Comparison of ENCODE assay signal across 8 cellular contexts in the genomic region with DNA sequence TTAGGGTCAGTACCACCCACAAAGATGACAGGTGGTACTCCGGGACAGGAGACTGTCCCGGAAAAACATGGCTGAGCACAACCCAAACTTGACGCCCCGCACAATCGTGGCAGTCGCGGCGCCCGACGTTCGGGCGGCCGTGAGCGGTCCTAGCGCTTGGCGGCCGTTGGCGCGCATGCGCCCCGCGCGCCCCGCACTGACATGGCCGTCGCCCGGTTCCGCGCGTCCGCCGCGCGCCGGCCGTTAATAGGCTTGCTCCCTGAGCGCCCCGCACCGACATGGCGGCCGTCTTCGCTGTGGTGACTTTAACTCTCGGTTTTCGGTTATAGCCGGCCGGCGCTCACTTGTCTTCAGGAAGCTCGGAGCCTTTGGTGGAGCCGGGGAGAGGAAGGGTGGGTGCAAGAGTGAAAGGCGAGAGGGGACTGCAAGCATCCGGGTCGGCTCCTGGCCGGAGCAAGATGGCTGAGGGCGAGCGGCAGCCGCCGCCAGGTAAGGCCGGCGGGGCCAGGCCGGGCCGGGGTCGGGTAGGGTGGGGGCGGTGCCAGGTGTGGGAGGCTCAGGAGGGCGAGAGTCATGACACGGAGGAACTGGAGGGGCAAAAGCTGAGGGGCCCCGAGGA. TPM values are rescaled to one million over a fixed set of nuclear protein-coding genes. Genes with fewer than 3 reads are reported as not detected.
A peak's percentile ranks its signal among the peaks of the same experiment; 100 is the strongest.
DNase-seq lines count a peak whose midpoint lies in the region; ATAC-seq and TF ChIP-seq lines count a peak whose summit lies in the region.

A gene (plus strand): TSS at position 273 of the 619 bp plus-strand sequence. CDS start 186 bp downstream, at position 459.

- peak within 1 kb of the TSS; percentile 82 for H3K9ac ChIP-seq in DND-41 (ENCODE audit: low read depth, low read length)

- H3K4me1 ChIP-seq in DND-41 (ENCODE audit: insufficient read depth, low read length), result peaks cover 32% of the 10 kb centered on the region
- peaks cover 8% of the 10 kb centered on the region for H3K4me1 ChIP-seq in GM23338 (ENCODE audit: insufficient read depth)
- H3K4me1 ChIP-seq in SJCRH30, result peaks cover 5% of the 10 kb centered on the region; the same call in 1 of the 2 replicates
- peaks cover 19% of the 10 kb centered on the region for H3K4me1 ChIP-seq in neuron (ENCODE audit: insufficient read depth, low read length)

- peaks cover 52% of the 10 kb centered on the region for H3K79me2 ChIP-seq in DND-41 (ENCODE audit: insufficient read depth, low read length)
- peaks cover 45% of the 10 kb centered on the region for H3K79me2 ChIP-seq in GM23338 (replicated peaks; ENCODE audit: insufficient read depth)

- H2AFZ ChIP-seq in DND-41 (ENCODE audit: low read depth, low read length), result peak within 1 kb of the TSS; percentile 100
- H2AFZ ChIP-seq in GM23338, result peak within 1 kb of the TSS; percentile 95
- peak within 1 kb of the TSS; percentile 73 for H2AFZ ChIP-seq in neuron (ENCODE audit: low read depth, low read length)

- peak within 1 kb of the TSS; percentile 90 to 92 for H3K4me3 ChIP-seq in DND-41 (ENCODE audit: low read depth in 1 of 2, low read length in 2 of 2)
- peak within 1 kb of the TSS; percentile 96 for H3K4me3 ChIP-seq in GM23338
- H3K4me3 ChIP-seq in SJCRH30, result peak within 1 kb of the TSS; percentile 82
- peak within 1 kb of the TSS; percentile 91 for H3K4me3 ChIP-seq in foreskin fibroblast (ENCODE audit: low read depth in 1 of 2, low read length in 2 of 2)
- H3K4me3 ChIP-seq in neuron (ENCODE audit: low read length), result peak within 1 kb of the TSS; percentile 62

- peak within 1 kb of the TSS; percentile 98 for H3K27ac ChIP-seq in DND-41 (ENCODE audit: low read length)
- H3K27ac ChIP-seq in GM23338 (ENCODE audit: low read depth), result peak within 1 kb of the TSS; percentile 99
- peak within 1 kb of the TSS; percentile 90 for H3K27ac ChIP-seq in SJCRH30

- H3K27me3 ChIP-seq in DND-41 (ENCODE audit: insufficient read depth, low read length, poor library complexity) (no peaks in the 10 kb centered on the region), GM23338 (ENCODE audit: insufficient read depth) (peaks cover 18% of the 10 kb centered on the region), SJCRH30 (no peaks in the 10 kb centered on the region), neuron (ENCODE audit: insufficient read depth, low read length) (no peaks in the 10 kb centered on the region)

- peaks cover 23% of the 10 kb centered on the region for H3K27me3 Mint-ChIP-seq in GM23338 (ENCODE audit: insufficient read depth, low read depth, poor library complexity)

- H3K4me3 Mint-ChIP-seq in GM23338, result peak within 1 kb of the TSS; percentile 90

- H3K27ac Mint-ChIP-seq in GM23338, result peak within 1 kb of the TSS; percentile 98

- no peaks in the 10 kb centered on the region for H3K9me3 Mint-ChIP-seq in GM23338

- no peaks in the 10 kb centered on the region; the same call in 1 of the 3 replicates for H3K36me3 Mint-ChIP-seq in GM23338 (ENCODE audit: low read depth)

- H3K4me1 Mint-ChIP-seq in GM23338, result peaks cover 13% of the 10 kb centered on the region

- DNase-seq in DND-41 (peak; percentile 86), GM23338 (ENCODE audit: low spot score) (peak; percentile 90), LoVo (ENCODE audit: low spot score) (peak; percentile 91), SJCRH30 (peak; percentile 90 to 95), activated gamma-delta T cell treated with Interleukin-2 at 50 U/mL for 16 hours (peak; percentile 83), foreskin fibroblast (peak; percentile 86 to 97)

- no peaks in the 10 kb centered on the region; the same call in 1 of the 2 replicates for H4K20me1 ChIP-seq in DND-41 (ENCODE audit: insufficient read depth, low read length)
- H4K20me1 ChIP-seq in GM23338 (replicated peaks; ENCODE audit: insufficient read depth), result peaks cover 14% of the 10 kb centered on the region; the same call in 1 of the 2 replicates

- TF ChIP-seq CTCF in DND-41 (IDR thresholded peaks at IDR 0.05; ENCODE audit: borderline replicate concordance, extremely low read depth, low read length, poor library complexity, severe bottlenecking) (no peak), GM23338 (conservative IDR thresholded peaks at IDR 0.05; ENCODE audit: low read depth in 2 of 2) (no peak), foreskin fibroblast (IDR thresholded peaks at IDR 0.05; ENCODE audit: low read depth, low read length) (no peak), subcutaneous adipose tissue (IDR thresholded peaks at IDR 0.05; ENCODE audit: low read depth) (no peak)

- H3K9me2 ChIP-seq in GM23338 (ENCODE audit: insufficient read depth), result no peaks in the 10 kb centered on the region

- H3K36me3 ChIP-seq in DND-41 (ENCODE audit: insufficient read depth, low read length), result no peaks in the 10 kb centered on the region; the same call in 1 of the 2 replicates
- no peaks in the 10 kb centered on the region for H3K36me3 ChIP-seq in GM23338 (ENCODE audit: insufficient read depth)
- H3K36me3 ChIP-seq in SJCRH30, result no peaks in the 10 kb centered on the region
- peaks cover 6% of the 10 kb centered on the region for H3K36me3 ChIP-seq in neuron (ENCODE audit: insufficient read depth, low read length)

- H3K4me2 ChIP-seq in DND-41 (ENCODE audit: insufficient read depth, low read length) (peak within 1 kb of the TSS; percentile 75), GM23338 (peak within 1 kb of the TSS; percentile 98)

- H3F3A ChIP-seq in GM23338 (replicated peaks; ENCODE audit: low read depth), result peaks cover 6% of the 10 kb centered on the region; the same call in 1 of the 2 replicates

- H3K9me3 ChIP-seq in DND-41 (ENCODE audit: insufficient read depth, low read length, severe bottlenecking) (no peaks in the 10 kb centered on the region), SJCRH30 (replicated peaks) (no peaks in the 10 kb centered on the region), neuron (ENCODE audit: low read length) (no peaks in the 10 kb centered on the region)

- peak; percentile 94 for ATAC-seq in DND-41 (ENCODE audit: insufficient read depth, low read depth)
- ATAC-seq in GM23338, result peak; percentile 85

TF ChIP-seq in GM23338, 12 proteins besides CTCF, POLR2A, EP300 and RAD21 (continues in another document):
- TF ChIP-seq, protein P1, sequence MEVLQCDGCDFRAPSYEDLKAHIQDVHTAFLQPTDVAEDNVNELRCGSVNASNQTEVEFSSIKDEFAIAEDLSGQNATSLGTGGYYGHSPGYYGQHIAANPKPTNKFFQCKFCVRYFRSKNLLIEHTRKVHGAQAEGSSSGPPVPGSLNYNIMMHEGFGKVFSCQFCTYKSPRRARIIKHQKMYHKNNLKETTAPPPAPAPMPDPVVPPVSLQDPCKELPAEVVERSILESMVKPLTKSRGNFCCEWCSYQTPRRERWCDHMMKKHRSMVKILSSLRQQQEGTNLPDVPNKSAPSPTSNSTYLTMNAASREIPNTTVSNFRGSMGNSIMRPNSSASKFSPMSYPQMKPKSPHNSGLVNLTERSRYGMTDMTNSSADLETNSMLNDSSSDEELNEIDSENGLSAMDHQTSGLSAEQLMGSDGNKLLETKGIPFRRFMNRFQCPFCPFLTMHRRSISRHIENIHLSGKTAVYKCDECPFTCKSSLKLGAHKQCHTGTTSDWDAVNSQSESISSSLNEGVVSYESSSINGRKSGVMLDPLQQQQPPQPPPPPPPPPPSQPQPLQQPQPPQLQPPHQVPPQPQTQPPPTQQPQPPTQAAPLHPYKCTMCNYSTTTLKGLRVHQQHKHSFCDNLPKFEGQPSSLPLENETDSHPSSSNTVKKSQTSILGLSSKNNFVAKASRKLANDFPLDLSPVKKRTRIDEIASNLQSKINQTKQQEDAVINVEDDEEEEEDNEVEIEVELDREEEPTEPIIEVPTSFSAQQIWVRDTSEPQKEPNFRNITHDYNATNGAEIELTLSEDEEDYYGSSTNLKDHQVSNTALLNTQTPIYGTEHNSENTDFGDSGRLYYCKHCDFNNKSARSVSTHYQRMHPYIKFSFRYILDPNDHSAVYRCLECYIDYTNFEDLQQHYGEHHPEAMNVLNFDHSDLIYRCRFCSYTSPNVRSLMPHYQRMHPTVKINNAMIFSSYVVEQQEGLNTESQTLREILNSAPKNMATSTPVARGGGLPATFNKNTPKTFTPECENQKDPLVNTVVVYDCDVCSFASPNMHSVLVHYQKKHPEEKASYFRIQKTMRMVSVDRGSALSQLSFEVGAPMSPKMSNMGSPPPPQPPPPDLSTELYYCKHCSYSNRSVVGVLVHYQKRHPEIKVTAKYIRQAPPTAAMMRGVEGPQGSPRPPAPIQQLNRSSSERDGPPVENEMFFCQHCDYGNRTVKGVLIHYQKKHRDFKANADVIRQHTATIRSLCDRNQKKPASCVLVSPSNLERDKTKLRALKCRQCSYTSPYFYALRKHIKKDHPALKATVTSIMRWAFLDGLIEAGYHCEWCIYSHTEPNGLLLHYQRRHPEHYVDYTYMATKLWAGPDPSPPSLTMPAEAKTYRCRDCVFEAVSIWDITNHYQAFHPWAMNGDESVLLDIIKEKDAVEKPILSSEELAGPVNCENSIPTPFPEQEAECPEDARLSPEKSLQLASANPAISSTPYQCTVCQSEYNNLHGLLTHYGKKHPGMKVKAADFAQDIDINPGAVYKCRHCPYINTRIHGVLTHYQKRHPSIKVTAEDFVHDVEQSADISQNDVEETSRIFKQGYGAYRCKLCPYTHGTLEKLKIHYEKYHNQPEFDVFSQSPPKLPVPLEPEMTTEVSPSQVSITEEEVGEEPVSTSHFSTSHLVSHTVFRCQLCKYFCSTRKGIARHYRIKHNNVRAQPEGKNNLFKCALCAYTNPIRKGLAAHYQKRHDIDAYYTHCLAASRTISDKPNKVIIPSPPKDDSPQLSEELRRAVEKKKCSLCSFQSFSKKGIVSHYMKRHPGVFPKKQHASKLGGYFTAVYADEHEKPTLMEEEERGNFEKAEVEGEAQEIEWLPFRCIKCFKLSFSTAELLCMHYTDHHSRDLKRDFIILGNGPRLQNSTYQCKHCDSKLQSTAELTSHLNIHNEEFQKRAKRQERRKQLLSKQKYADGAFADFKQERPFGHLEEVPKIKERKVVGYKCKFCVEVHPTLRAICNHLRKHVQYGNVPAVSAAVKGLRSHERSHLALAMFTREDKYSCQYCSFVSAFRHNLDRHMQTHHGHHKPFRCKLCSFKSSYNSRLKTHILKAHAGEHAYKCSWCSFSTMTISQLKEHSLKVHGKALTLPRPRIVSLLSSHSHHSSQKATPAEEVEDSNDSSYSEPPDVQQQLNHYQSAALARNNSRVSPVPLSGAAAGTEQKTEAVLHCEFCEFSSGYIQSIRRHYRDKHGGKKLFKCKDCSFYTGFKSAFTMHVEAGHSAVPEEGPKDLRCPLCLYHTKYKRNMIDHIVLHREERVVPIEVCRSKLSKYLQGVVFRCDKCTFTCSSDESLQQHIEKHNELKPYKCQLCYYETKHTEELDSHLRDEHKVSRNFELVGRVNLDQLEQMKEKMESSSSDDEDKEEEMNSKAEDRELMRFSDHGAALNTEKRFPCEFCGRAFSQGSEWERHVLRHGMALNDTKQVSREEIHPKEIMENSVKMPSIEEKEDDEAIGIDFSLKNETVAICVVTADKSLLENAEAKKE (CRISPR knock-in tag; IDR thresholded peaks at IDR 0.05), result no peak

RNA-seq across cellular contexts. Expression of the gene that starts here (rescaled TPM):
- total RNA-seq in GM23338 (2014; rRNA removed; shearing (Covaris generic)), result 110 and 122 TPM in 2 replicates
- polyA plus RNA-seq in GM23338 (2016; fragmentation: Nextera tagmentation; extraction: Ambion mirVana), result 53.9 and 57.3 TPM in 2 replicates
- 79.7 and 81.8 TPM in 2 replicates for total RNA-seq in SJCRH30 (2014; rRNA removed; shearing (Covaris generic))
- total RNA-seq in subcutaneous adipose tissue, result 10 to 100 TPM; 23.8 to 51.1 (median 34.4) TPM

Comparison
In these comparisons a context has a peak if more than half of its experiments do, and no peak if none do; other contexts are left out.
1. Peak in every context shown above with its lines: DNase-seq, ATAC-seq, H3K4me3 ChIP-seq and H3K27ac ChIP-seq.